Comparison of ENCODE assay signal across 11 cellular contexts in the genomic region with DNA sequence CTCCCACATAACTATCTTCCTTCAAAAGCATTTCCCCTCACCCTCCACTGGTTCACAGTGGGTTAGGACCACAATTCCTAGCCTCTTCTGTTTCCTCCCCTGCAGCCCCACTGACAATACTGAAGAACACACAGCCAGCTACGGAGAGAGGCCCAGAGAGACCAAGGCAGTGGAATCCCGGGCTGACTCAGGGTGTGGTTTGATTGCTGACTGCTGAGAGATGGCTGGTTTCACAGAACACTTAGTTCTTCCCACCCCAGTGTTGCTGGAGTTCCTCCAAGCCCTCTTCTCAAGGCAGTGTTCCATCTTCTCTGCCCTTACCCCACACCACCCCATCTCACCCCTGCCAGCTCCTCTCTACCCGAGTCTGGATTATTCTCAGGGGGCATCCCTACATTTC. TPM values are rescaled to one million over a fixed set of nuclear protein-coding genes. Genes with fewer than 3 reads are reported as not detected.
DNase-seq lines count a peak whose midpoint lies in the region; ATAC-seq and TF ChIP-seq lines count a peak whose summit lies in the region.
"Had no signal": no experiment of that assay in that cellular context is flagged by ENCODE, and none has a peak within 500 bp of the region (broad histone marks: within the 10 kb centered on the region; RNA-seq: fewer than 3 reads in every experiment).

No MANE protein-coding gene starts in this region.

- intact Hi-C loops in Right ventricle myocardium inferior (cut with DNase I) (loop anchor here (2.0 to 5.0 kb wide), 2 partner anchors 63 to 213 kb away; no protein-coding TSS in a partner anchor), cardiac septum (cut with DNase I) (loop anchor here (5.0 kb wide), 1 partner anchor 63 kb away; no protein-coding TSS in a partner anchor), vagina (cut with DNase I) (no loop called here)

- TF ChIP-seq POLR2A in vagina (IDR thresholded peaks at IDR 0.05) = no peak

- no peak overlapping the region for H3K9ac ChIP-seq in muscle layer of colon (ENCODE audit: low read length)

- no peaks in the 10 kb centered on the region for H3K27me3 ChIP-seq in muscle layer of colon (ENCODE audit: control insufficient read depth in 1 of 2, insufficient read depth in 2 of 2, low read length in 2 of 2)
- no peaks in the 10 kb centered on the region for H3K27me3 ChIP-seq in vagina

- H3K4me3 ChIP-seq in coronary artery = peak overlapping the region; percentile 27
- H3K4me3 ChIP-seq in muscle layer of colon (ENCODE audit: low read depth in 1 of 2, low read length in 2 of 2) = peak overlapping the region in 1 of 2 donors; percentile 36
- no peak overlapping the region for H3K4me3 ChIP-seq in vagina

- peak; percentile 88 for ATAC-seq in Right ventricle myocardium inferior
- ATAC-seq in HG03196 (IDR thresholded peaks at IDR 0.05; ENCODE audit: unreplicated experiment) = no peak

- DNase-seq in Right ventricle myocardium inferior (ENCODE audit: missing footprints) = peak; percentile 74
- DNase-seq in cardiac septum (ENCODE audit: low spot score) = no peak
- peak; percentile 92 for DNase-seq in coronary artery (ENCODE audit: low spot score)
- DNase-seq in vagina (ENCODE audit: extremely low spot score in 2 of 2) = no peak
- DNase-seq in NOMO-1 treated with dmso at 0.1 percent for 144 hours (lab: John Stamatoyannopoulos, UW; ENCODE audit: unreplicated experiment) = no peak
- DNase-seq in DMS153 treated with DMSO at 0.1 percent for 48 hours (lab: John Stamatoyannopoulos, UW; ENCODE audit: unreplicated experiment) = no peak
- DNase-seq: activated CD8-positive, alpha-beta memory T cell treated with anti-CD3 and anti-CD28 coated beads, Interleukin-2, amount 50 U/mL, for 4 hours; CD4-positive, alpha-beta memory T cell; NCI-H774 had no signal

- peak overlapping the region; percentile 87 to 93 for H3K27ac ChIP-seq in coronary artery
- H3K27ac ChIP-seq in muscle layer of colon (ENCODE audit: low read depth, low read length) = peak overlapping the region; percentile 71
- H3K27ac ChIP-seq in vagina = peak overlapping the region; percentile 88

- H3K9me3 ChIP-seq in muscle layer of colon (ENCODE audit: low read length) = no peaks in the 10 kb centered on the region
- no peaks in the 10 kb centered on the region for H3K9me3 ChIP-seq in vagina

- peaks cover 72% of the 10 kb centered on the region for H3K4me1 ChIP-seq in muscle layer of colon (ENCODE audit: insufficient read depth, low read length)
- H3K4me1 ChIP-seq in vagina = peaks cover 49% of the 10 kb centered on the region

- H3K36me3 ChIP-seq in muscle layer of colon (ENCODE audit: insufficient read depth, low read length) (no peaks in the 10 kb centered on the region), vagina (no peaks in the 10 kb centered on the region)

- TF ChIP-seq CTCF in coronary artery (IDR thresholded peaks at IDR 0.05) (no peak), vagina (IDR thresholded peaks at IDR 0.05) (no peak)

RNA-seq across cellular contexts. Expression of a gene that starts 43.3 kb away (rescaled TPM):
- total RNA-seq in Right ventricle myocardium inferior = 51.1 TPM
- 41.4 TPM for total RNA-seq in cardiac septum
- 206 TPM for total RNA-seq in vagina

Comparison
In these comparisons a context has a peak if more than half of its experiments do, and no peak if none do; other contexts are left out.
1. DNase-seq: peak in Right ventricle myocardium inferior (single experiment) and coronary artery (single experiment); none in cardiac septum (single experiment), vagina (0 of 2), NOMO-1 treated with dmso at 0.1 percent for 144 hours (single experiment) and DMS153 treated with DMSO at 0.1 percent for 48 hours (single experiment).
2. Peak in every context shown above with its lines, with median percentiles within 50 percentile points of each other: H3K27ac ChIP-seq.